Comparison of ENCODE assay signal across 2 cellular contexts in the genomic region with DNA sequence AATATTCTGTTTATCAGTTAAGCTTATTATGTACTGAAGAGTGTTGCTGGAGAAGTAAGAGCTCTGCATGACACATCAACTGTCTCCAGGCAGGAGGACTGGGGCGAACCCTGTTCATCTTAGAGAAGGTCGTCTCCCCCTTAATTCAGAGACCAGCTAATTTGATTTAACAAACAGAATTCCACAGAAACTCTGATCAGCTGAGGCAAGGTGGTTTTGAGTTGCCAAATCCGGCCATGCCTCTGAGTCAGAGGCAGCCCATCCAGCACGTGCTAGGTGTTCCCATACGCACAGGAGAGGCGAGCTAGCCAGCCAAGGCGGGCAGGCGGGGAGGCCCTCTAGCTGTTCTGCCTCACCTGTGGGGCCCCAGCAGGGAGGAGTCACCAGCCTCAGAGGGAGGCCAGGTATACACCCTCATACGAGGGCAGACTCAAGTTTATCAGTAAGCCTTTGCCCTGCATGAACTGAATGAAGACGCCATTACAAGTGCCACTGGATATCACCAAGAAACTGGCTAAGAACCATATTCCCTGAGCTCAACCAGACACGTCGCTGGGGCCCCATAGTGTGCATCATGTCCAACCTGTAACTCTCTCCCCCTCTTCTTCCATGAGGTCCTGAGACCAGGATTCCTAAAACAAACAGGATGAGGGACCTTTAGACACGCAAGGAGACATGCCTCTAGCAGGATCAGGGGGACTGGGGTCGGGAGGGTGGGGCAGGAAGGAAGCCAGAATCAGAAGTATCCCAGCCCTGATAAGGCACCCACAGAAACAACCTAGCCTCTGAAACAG.
A peak's percentile ranks its signal among the peaks of the same experiment; 100 is the strongest.
TF ChIP-seq lines count a peak whose summit lies in the region.

No MANE protein-coding gene starts in this region.

TF ChIP-seq in GM23338, 12 proteins besides CTCF, POLR2A, EP300 and RAD21 (continues in another document):
- no peak for TF ChIP-seq STAT1 (IDR thresholded peaks at IDR 0.05; ENCODE audit: unreplicated experiment)
- TF ChIP-seq, protein P1, sequence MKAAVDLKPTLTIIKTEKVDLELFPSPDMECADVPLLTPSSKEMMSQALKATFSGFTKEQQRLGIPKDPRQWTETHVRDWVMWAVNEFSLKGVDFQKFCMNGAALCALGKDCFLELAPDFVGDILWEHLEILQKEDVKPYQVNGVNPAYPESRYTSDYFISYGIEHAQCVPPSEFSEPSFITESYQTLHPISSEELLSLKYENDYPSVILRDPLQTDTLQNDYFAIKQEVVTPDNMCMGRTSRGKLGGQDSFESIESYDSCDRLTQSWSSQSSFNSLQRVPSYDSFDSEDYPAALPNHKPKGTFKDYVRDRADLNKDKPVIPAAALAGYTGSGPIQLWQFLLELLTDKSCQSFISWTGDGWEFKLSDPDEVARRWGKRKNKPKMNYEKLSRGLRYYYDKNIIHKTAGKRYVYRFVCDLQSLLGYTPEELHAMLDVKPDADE (IDR thresholded peaks at IDR 0.05), result no peak
- TF ChIP-seq EZH2phosphoT487 (IDR thresholded peaks at IDR 0.05; ENCODE audit: unreplicated experiment), result no peak
- no peak for TF ChIP-seq ZNF114 (CRISPR knock-in tag; IDR thresholded peaks at IDR 0.05)
- no peak for TF ChIP-seq JUNB (IDR thresholded peaks at IDR 0.05; ENCODE audit: unreplicated experiment)
- TF ChIP-seq, protein P2, sequence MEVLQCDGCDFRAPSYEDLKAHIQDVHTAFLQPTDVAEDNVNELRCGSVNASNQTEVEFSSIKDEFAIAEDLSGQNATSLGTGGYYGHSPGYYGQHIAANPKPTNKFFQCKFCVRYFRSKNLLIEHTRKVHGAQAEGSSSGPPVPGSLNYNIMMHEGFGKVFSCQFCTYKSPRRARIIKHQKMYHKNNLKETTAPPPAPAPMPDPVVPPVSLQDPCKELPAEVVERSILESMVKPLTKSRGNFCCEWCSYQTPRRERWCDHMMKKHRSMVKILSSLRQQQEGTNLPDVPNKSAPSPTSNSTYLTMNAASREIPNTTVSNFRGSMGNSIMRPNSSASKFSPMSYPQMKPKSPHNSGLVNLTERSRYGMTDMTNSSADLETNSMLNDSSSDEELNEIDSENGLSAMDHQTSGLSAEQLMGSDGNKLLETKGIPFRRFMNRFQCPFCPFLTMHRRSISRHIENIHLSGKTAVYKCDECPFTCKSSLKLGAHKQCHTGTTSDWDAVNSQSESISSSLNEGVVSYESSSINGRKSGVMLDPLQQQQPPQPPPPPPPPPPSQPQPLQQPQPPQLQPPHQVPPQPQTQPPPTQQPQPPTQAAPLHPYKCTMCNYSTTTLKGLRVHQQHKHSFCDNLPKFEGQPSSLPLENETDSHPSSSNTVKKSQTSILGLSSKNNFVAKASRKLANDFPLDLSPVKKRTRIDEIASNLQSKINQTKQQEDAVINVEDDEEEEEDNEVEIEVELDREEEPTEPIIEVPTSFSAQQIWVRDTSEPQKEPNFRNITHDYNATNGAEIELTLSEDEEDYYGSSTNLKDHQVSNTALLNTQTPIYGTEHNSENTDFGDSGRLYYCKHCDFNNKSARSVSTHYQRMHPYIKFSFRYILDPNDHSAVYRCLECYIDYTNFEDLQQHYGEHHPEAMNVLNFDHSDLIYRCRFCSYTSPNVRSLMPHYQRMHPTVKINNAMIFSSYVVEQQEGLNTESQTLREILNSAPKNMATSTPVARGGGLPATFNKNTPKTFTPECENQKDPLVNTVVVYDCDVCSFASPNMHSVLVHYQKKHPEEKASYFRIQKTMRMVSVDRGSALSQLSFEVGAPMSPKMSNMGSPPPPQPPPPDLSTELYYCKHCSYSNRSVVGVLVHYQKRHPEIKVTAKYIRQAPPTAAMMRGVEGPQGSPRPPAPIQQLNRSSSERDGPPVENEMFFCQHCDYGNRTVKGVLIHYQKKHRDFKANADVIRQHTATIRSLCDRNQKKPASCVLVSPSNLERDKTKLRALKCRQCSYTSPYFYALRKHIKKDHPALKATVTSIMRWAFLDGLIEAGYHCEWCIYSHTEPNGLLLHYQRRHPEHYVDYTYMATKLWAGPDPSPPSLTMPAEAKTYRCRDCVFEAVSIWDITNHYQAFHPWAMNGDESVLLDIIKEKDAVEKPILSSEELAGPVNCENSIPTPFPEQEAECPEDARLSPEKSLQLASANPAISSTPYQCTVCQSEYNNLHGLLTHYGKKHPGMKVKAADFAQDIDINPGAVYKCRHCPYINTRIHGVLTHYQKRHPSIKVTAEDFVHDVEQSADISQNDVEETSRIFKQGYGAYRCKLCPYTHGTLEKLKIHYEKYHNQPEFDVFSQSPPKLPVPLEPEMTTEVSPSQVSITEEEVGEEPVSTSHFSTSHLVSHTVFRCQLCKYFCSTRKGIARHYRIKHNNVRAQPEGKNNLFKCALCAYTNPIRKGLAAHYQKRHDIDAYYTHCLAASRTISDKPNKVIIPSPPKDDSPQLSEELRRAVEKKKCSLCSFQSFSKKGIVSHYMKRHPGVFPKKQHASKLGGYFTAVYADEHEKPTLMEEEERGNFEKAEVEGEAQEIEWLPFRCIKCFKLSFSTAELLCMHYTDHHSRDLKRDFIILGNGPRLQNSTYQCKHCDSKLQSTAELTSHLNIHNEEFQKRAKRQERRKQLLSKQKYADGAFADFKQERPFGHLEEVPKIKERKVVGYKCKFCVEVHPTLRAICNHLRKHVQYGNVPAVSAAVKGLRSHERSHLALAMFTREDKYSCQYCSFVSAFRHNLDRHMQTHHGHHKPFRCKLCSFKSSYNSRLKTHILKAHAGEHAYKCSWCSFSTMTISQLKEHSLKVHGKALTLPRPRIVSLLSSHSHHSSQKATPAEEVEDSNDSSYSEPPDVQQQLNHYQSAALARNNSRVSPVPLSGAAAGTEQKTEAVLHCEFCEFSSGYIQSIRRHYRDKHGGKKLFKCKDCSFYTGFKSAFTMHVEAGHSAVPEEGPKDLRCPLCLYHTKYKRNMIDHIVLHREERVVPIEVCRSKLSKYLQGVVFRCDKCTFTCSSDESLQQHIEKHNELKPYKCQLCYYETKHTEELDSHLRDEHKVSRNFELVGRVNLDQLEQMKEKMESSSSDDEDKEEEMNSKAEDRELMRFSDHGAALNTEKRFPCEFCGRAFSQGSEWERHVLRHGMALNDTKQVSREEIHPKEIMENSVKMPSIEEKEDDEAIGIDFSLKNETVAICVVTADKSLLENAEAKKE (CRISPR knock-in tag; IDR thresholded peaks at IDR 0.05), result no peak
- TF ChIP-seq, protein P3, sequence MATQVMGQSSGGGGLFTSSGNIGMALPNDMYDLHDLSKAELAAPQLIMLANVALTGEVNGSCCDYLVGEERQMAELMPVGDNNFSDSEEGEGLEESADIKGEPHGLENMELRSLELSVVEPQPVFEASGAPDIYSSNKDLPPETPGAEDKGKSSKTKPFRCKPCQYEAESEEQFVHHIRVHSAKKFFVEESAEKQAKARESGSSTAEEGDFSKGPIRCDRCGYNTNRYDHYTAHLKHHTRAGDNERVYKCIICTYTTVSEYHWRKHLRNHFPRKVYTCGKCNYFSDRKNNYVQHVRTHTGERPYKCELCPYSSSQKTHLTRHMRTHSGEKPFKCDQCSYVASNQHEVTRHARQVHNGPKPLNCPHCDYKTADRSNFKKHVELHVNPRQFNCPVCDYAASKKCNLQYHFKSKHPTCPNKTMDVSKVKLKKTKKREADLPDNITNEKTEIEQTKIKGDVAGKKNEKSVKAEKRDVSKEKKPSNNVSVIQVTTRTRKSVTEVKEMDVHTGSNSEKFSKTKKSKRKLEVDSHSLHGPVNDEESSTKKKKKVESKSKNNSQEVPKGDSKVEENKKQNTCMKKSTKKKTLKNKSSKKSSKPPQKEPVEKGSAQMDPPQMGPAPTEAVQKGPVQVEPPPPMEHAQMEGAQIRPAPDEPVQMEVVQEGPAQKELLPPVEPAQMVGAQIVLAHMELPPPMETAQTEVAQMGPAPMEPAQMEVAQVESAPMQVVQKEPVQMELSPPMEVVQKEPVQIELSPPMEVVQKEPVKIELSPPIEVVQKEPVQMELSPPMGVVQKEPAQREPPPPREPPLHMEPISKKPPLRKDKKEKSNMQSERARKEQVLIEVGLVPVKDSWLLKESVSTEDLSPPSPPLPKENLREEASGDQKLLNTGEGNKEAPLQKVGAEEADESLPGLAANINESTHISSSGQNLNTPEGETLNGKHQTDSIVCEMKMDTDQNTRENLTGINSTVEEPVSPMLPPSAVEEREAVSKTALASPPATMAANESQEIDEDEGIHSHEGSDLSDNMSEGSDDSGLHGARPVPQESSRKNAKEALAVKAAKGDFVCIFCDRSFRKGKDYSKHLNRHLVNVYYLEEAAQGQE (IDR thresholded peaks at IDR 0.05; ENCODE audit: unreplicated experiment), result no peak

TF ChIP-seq in K562, 482 proteins besides CTCF, POLR2A, EP300 and RAD21 (continues in another document):
- TF ChIP-seq BRF1 (IDR thresholded peaks at IDR 0.05; ENCODE audit: borderline replicate concordance, extremely low read depth, insufficient read length), result no peak
- TF ChIP-seq, protein P4, sequence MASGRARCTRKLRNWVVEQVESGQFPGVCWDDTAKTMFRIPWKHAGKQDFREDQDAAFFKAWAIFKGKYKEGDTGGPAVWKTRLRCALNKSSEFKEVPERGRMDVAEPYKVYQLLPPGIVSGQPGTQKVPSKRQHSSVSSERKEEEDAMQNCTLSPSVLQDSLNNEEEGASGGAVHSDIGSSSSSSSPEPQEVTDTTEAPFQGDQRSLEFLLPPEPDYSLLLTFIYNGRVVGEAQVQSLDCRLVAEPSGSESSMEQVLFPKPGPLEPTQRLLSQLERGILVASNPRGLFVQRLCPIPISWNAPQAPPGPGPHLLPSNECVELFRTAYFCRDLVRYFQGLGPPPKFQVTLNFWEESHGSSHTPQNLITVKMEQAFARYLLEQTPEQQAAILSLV (tag; IDR thresholded peaks at IDR 0.05), result 0 out of 2 replicates have a peak, but pooled peaks have one; percentile 49
- TF ChIP-seq, protein P5, sequence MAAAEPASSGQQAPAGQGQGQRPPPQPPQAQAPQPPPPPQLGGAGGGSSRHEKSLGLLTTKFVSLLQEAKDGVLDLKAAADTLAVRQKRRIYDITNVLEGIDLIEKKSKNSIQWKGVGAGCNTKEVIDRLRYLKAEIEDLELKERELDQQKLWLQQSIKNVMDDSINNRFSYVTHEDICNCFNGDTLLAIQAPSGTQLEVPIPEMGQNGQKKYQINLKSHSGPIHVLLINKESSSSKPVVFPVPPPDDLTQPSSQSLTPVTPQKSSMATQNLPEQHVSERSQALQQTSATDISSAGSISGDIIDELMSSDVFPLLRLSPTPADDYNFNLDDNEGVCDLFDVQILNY (CRISPR knock-in tag; IDR thresholded peaks at IDR 0.05), result no peak
- TF ChIP-seq SIRT6 (IDR thresholded peaks at IDR 0.05; ENCODE audit: low read depth, low read length), result no peak
- 0 out of 2 replicates have a peak, but pooled peaks have one; percentile 7 for TF ChIP-seq ZNF133 (CRISPR knock-in tag; IDR thresholded peaks at IDR 0.05)
- peak; percentile 80 for TF ChIP-seq POLR2G (IDR thresholded peaks at IDR 0.05; ENCODE audit: low read depth, low read length)
- 0 out of 2 replicates have a peak, but pooled peaks have one; percentile 32 for TF ChIP-seq GTF2E2 (tag; IDR thresholded peaks at IDR 0.05)
- TF ChIP-seq MTA3 (IDR thresholded peaks at IDR 0.05; ENCODE audit: borderline replicate concordance), result 0 out of 2 replicates have a peak, but pooled peaks have one; percentile 29
- TF ChIP-seq MYC (IDR thresholded peaks at IDR 0.05; ENCODE audit: low read depth, low read length), result 0 out of 2 replicates have a peak, but pooled peaks have one; percentile 33
- TF ChIP-seq MYC (CRISPR knock-in tag; IDR thresholded peaks at IDR 0.05; ENCODE audit: borderline replicate concordance, low read depth), result peak; percentile 25; the same call in 1 of the 2 replicates
- peak; percentile 70; the same call in 1 of the 2 replicates for TF ChIP-seq NR4A1 (CRISPR knock-in tag; IDR thresholded peaks at IDR 0.05)
- TF ChIP-seq NR4A1 (tag; IDR thresholded peaks at IDR 0.05), result peak; percentile 96
- TF ChIP-seq, protein P6, sequence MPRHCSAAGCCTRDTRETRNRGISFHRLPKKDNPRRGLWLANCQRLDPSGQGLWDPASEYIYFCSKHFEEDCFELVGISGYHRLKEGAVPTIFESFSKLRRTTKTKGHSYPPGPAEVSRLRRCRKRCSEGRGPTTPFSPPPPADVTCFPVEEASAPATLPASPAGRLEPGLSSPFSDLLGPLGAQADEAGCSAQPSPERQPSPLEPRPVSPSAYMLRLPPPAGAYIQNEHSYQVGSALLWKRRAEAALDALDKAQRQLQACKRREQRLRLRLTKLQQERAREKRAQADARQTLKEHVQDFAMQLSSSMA (CRISPR knock-in tag; IDR thresholded peaks at IDR 0.05), result 0 out of 2 replicates have a peak, but pooled peaks have one; percentile 27
- TF ChIP-seq, protein P7, sequence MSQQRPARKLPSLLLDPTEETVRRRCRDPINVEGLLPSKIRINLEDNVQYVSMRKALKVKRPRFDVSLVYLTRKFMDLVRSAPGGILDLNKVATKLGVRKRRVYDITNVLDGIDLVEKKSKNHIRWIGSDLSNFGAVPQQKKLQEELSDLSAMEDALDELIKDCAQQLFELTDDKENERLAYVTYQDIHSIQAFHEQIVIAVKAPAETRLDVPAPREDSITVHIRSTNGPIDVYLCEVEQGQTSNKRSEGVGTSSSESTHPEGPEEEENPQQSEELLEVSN (IDR thresholded peaks at IDR 0.05; ENCODE audit: borderline replicate concordance in 1 of 2, extremely low read depth in 1 of 2, insufficient read depth in 1 of 2, insufficient read length in 1 of 2, low read depth in 1 of 2, low read length in 1 of 2, poor library complexity in 1 of 2, severe bottlenecking in 1 of 2), result peak; percentile 25 to 36
- TF ChIP-seq SAP30 (IDR thresholded peaks at IDR 0.05; ENCODE audit: borderline replicate concordance, insufficient read depth, low read depth, low read length, poor library complexity, severe bottlenecking), result no peak
- TF ChIP-seq HNRNPL (IDR thresholded peaks at IDR 0.05; ENCODE audit: low read depth, low read length), result no peak
- peak; percentile 24 for TF ChIP-seq BRD9 (IDR thresholded peaks at IDR 0.05; ENCODE audit: low read depth, partially characterized antibody)
- peak; percentile 73 for TF ChIP-seq ZNF644 (tag; IDR thresholded peaks at IDR 0.05; ENCODE audit: low read depth)
- TF ChIP-seq, protein P8, sequence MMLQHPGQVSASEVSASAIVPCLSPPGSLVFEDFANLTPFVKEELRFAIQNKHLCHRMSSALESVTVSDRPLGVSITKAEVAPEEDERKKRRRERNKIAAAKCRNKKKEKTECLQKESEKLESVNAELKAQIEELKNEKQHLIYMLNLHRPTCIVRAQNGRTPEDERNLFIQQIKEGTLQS (IDR thresholded peaks at IDR 0.05), result peak; percentile 51
- TF ChIP-seq, protein P8 (CRISPR knock-in tag; conservative IDR thresholded peaks at IDR 0.05), result no peak
- TF ChIP-seq ZNF79 (CRISPR knock-in tag; IDR thresholded peaks at IDR 0.05; ENCODE audit: low read depth), result peak; percentile 31; the same call in 1 of the 2 replicates
- peak; percentile 82 for TF ChIP-seq RBFOX2 (IDR thresholded peaks at IDR 0.05; ENCODE audit: low read depth, low read length)
- peak; percentile 91 for TF ChIP-seq ZNF175 (CRISPR knock-in tag; IDR thresholded peaks at IDR 0.05; ENCODE audit: low read depth)
- peak; percentile 23 for TF ChIP-seq TBP (optimal IDR thresholded peaks at IDR 0.05; ENCODE audit: low read depth, low read length)
- TF ChIP-seq BRD4 (IDR thresholded peaks at IDR 0.05), result peak; percentile 51; the same call in 1 of the 2 replicates
- no peak for TF ChIP-seq IFI16 (CRISPR knock-in tag; IDR thresholded peaks at IDR 0.05)
- TF ChIP-seq ZNF586 (CRISPR knock-in tag; conservative IDR thresholded peaks at IDR 0.05), result 0 out of 2 replicates have a peak, but pooled peaks have one; percentile 15
- peak; percentile 42 for TF ChIP-seq KDM5B (IDR thresholded peaks at IDR 0.05; ENCODE audit: insufficient replicate concordance, low read depth, low read length)
- peak; percentile 89; the same call in 1 of the 2 replicates for TF ChIP-seq RNF2 (IDR thresholded peaks at IDR 0.05)
- TF ChIP-seq CTBP1 (IDR thresholded peaks at IDR 0.05; ENCODE audit: borderline replicate concordance), result peak; percentile 53; the same call in 1 of the 2 replicates
- TF ChIP-seq ZNF668 (CRISPR knock-in tag; IDR thresholded peaks at IDR 0.05), result peak; percentile 70; the same call in 1 of the 2 replicates
- peak; percentile 77 for TF ChIP-seq E2F3 (CRISPR knock-in tag; IDR thresholded peaks at IDR 0.05)
- no peak for TF ChIP-seq CCNT2 (IDR thresholded peaks at IDR 0.05; ENCODE audit: borderline replicate concordance, extremely low read depth, insufficient read length, low read depth, low read length)
